10 cellular contexts compared by ENCODE assay signal in genomic region chr5:158770506-158770905, GRCh38.
DNase-seq lines count a peak whose midpoint lies in the region; TF ChIP-seq lines count a peak whose summit lies in the region.
"Had no signal": no experiment of that assay in that cellular context is flagged by ENCODE, and none has a peak within 500 bp of the region (broad histone marks: within the 10 kb centered on the region; RNA-seq: fewer than 3 reads in every experiment).

No MANE protein-coding gene starts in this region.

- TF ChIP-seq CTCF in C4-2B (conservative IDR thresholded peaks at IDR 0.05), result peak; percentile 64
- TF ChIP-seq CTCF in HFF-Myc (IDR thresholded peaks at IDR 0.05; ENCODE audit: low read depth, low read length, missing control alignments), result peak; percentile 49
- TF ChIP-seq CTCF in WERI-Rb-1 (IDR thresholded peaks at IDR 0.05; ENCODE audit: low read depth, low read length), result peak; percentile 62

- H3K36me3 ChIP-seq in WERI-Rb-1, result no peaks in the 10 kb centered on the region
- H3K36me3 ChIP-seq: SJSA1 had no signal

- H3K27ac ChIP-seq in C4-2B (no peak overlapping the region), WERI-Rb-1 (no peak overlapping the region)
- H3K27ac ChIP-seq: SJSA1 had no signal

- H3K4me3 ChIP-seq in HFF-Myc (replicated peaks; ENCODE audit: low read depth, low read length), result no peak overlapping the region
- H3K4me3 ChIP-seq in WERI-Rb-1 (ENCODE audit: low read depth, low read length), result no peak overlapping the region
- H3K4me3 ChIP-seq: SJSA1 had no signal

- no peaks in the 10 kb centered on the region for H3K9me3 ChIP-seq in WERI-Rb-1 (ENCODE audit: severe bottlenecking)
- H3K9me3 ChIP-seq: SJSA1 had no signal

- no peaks in the 10 kb centered on the region for H3K27me3 ChIP-seq in WERI-Rb-1 (ENCODE audit: insufficient read depth, low read depth, severe bottlenecking)
- H3K27me3 ChIP-seq: SJSA1 had no signal

- DNase-seq in HFF-Myc (ENCODE audit: extremely low read depth, low read depth) (no peak), WERI-Rb-1 (peak; percentile 25), kidney tubule cell (ENCODE audit: low spot score) (peak; percentile 4), NCI-H1436 (lab: John Stamatoyannopoulos, UW) (no peak), kidney glomerular epithelial cell (lab: John Stamatoyannopoulos, UW) (no peak), dedifferentiated amniotic fluid mesenchymal stem cell (ENCODE audit: extremely low spot score) (no peak)
- DNase-seq in activated CD8-positive, alpha-beta memory T cell treated with anti-CD3 and anti-CD28 coated beads for 24 hours, result no peak
- DNase-seq: activated naive CD8-positive, alpha-beta T cell treated with anti-CD3 and anti-CD28 coated beads, Interleukin-2, amount 10 ng/mL, durations not matched to agents 7 days and 5 days had no signal

Comparison
In these comparisons a context has a peak if more than half of its experiments do, and no peak if none do; other contexts are left out.
1. DNase-seq: peak in WERI-Rb-1 (single experiment) and kidney tubule cell (single experiment); none in HFF-Myc (single experiment), NCI-H1436 (single experiment), activated CD8-positive, alpha-beta memory T cell treated with anti-CD3 and anti-CD28 coated beads for 24 hours (single experiment), kidney glomerular epithelial cell (single experiment) and dedifferentiated amniotic fluid mesenchymal stem cell (single experiment).
2. Peak in every context shown above with its lines, with median percentiles within 50 percentile points of each other: CTCF ChIP-seq.